8 cellular contexts compared by ENCODE assay signal in the genomic region with DNA sequence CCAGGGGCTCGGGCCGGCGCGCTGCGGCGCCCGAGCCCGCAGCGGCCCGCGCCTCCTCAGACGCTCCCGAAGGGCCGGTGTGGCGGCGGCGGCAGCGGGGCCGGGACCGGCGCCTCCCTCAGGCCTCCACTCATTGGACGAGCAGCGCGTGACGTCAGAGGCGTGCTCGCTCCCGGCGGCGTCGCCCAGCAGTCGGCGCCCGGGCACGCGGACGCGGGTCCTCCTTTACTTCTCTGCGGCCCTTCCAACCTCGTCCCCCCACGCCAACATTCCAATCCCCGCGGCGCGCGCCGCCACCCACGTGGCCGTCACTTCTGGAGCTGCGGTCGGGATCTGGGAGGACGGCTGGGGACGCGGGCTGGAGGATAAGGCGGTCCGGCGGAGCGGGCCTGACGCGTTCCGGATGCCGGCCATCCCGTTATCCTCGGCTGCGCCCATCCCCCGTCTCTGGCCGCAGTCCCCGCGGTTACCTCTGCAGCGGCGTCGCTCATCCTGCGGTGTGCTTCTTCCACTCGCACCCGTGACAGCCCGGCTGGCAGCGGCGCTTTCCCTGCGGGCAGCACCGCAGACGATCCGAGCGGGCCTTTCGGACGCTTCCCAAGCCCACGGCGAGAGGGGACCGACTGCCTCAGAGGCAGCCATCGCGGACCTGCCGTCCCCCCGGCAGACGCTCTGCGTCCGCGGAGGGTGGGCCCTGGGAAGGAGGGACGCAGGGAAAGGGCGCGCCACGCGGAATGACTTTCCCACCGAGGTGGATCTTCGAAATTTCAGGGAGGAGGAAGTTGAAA. TPM values are rescaled to one million over a fixed set of nuclear protein-coding genes. Genes with fewer than 3 reads are reported as not detected.
DNase-seq lines count a peak whose midpoint lies in the region; ATAC-seq and TF ChIP-seq lines count a peak whose summit lies in the region.

A gene with protein sequence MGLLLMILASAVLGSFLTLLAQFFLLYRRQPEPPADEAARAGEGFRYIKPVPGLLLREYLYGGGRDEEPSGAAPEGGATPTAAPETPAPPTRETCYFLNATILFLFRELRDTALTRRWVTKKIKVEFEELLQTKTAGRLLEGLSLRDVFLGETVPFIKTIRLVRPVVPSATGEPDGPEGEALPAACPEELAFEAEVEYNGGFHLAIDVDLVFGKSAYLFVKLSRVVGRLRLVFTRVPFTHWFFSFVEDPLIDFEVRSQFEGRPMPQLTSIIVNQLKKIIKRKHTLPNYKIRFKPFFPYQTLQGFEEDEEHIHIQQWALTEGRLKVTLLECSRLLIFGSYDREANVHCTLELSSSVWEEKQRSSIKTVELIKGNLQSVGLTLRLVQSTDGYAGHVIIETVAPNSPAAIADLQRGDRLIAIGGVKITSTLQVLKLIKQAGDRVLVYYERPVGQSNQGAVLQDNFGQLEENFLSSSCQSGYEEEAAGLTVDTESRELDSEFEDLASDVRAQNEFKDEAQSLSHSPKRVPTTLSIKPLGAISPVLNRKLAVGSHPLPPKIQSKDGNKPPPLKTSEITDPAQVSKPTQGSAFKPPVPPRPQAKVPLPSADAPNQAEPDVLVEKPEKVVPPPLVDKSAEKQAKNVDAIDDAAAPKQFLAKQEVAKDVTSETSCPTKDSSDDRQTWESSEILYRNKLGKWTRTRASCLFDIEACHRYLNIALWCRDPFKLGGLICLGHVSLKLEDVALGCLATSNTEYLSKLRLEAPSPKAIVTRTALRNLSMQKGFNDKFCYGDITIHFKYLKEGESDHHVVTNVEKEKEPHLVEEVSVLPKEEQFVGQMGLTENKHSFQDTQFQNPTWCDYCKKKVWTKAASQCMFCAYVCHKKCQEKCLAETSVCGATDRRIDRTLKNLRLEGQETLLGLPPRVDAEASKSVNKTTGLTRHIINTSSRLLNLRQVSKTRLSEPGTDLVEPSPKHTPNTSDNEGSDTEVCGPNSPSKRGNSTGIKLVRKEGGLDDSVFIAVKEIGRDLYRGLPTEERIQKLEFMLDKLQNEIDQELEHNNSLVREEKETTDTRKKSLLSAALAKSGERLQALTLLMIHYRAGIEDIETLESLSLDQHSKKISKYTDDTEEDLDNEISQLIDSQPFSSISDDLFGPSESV (minus strand): TSS at position 81 of the 788 bp plus-strand sequence. CDS start 213 bp downstream, outside the sequence.

- DNase-seq in DMS153 treated with DMSO at 0.1 percent for 48 hours (lab: John Stamatoyannopoulos, UW; ENCODE audit: unreplicated experiment) = peak; percentile 86
- peak; percentile 61 for DNase-seq in Panc1 (ENCODE audit: low read depth, low spot score)
- peak; percentile 91 for DNase-seq in activated T-cell treated with anti-CD3 and anti-CD28 coated beads, Interleukin-2, amount 50 U/mL, for 4 hours
- DNase-seq in stimulated activated CD8-positive, alpha-beta memory T cell treated with anti-CD3 and anti-CD28 coated beads, Interleukin-7, amount 100 ng/mL, for 1 hour (ENCODE audit: low read depth in 2 of 2) = peak; percentile 85 to 86

- in situ Hi-C loops in Panc1 (cut with HindIII; ENCODE audit: low pct_unique_long_range_greater_than_20kb, low sequenced_read_pairs) = no loop called here

- peaks cover 1% of the 10 kb centered on the region for H3K36me3 Mint-ChIP-seq in activated T-cell treated with anti-CD3 and anti-CD28 coated beads, Interleukin-2, amount 50 U/mL, for 4 hours (ENCODE audit: insufficient read depth)

- TF ChIP-seq RAD21 in Ishikawa (IDR thresholded peaks at IDR 0.05; ENCODE audit: low read depth) = no peak

- H3K27me3 ChIP-seq in Panc1 (ENCODE audit: control insufficient read depth, insufficient read depth, low read length) (peaks cover 20% of the 10 kb centered on the region), esophagus (ENCODE audit: control insufficient read depth in 1 of 2, insufficient read depth in 2 of 2, low read length in 2 of 2) (no peaks in the 10 kb centered on the region), mucosa of stomach (ENCODE audit: control insufficient read depth, insufficient read depth, low read length) (peaks cover 5% of the 10 kb centered on the region)

- peaks cover 27% of the 10 kb centered on the region for H3K4me1 Mint-ChIP-seq in activated T-cell treated with anti-CD3 and anti-CD28 coated beads, Interleukin-2, amount 50 U/mL, for 4 hours (ENCODE audit: low read depth)

- peaks cover 18% of the 10 kb centered on the region for H3K27me3 Mint-ChIP-seq in activated T-cell treated with anti-CD3 and anti-CD28 coated beads, Interleukin-2, amount 50 U/mL, for 4 hours (ENCODE audit: low read depth)

- H3K4me3 ChIP-seq in Panc1 (ENCODE audit: low read depth in 2 of 2, low read length in 2 of 2) (peak within 1 kb of the TSS; percentile 78 to 91), esophagus (ENCODE audit: low read depth in 1 of 2, low read length in 2 of 2) (peak within 1 kb of the TSS; percentile 72 to 98), mucosa of stomach (ENCODE audit: low read length) (peak within 1 kb of the TSS; percentile 85)

- ATAC-seq in GM21576 (IDR thresholded peaks at IDR 0.05; ENCODE audit: unreplicated experiment) = peak; percentile 80
- ATAC-seq in Panc1 = peak; percentile 95
- ATAC-seq in activated T-cell treated with anti-CD3 and anti-CD28 coated beads, Interleukin-2, amount 50 U/mL, for 4 hours = peak; percentile 89 to 90

- intact Hi-C loops in Panc1 (cut with micrococcal nuclease; ENCODE audit: unreplicated experiment) = no loop called here

- H3K9me3 ChIP-seq in Panc1 (ENCODE audit: control insufficient read depth, insufficient read depth, low read depth, low read length) (no peaks in the 10 kb centered on the region), esophagus (ENCODE audit: control insufficient read depth in 2 of 2, insufficient read depth in 1 of 2, low read depth in 1 of 2, low read length in 1 of 2) (peaks cover 0 to 2% of the 10 kb centered on the region in 2 donors), mucosa of stomach (ENCODE audit: control insufficient read depth, low read length) (no peaks in the 10 kb centered on the region)

- 0 out of 2 replicates have a peak, but pooled peaks have one; percentile 12 for TF ChIP-seq EP300 in Ishikawa (IDR thresholded peaks at IDR 0.05; ENCODE audit: borderline replicate concordance)

- POLR2A ChIA-PET in Panc1 (lab: Charles Lee) = interaction anchor here (0.6 kb wide), 1 partner anchor 10 kb away, joined by 5 read pairs; no protein-coding TSS in a partner anchor

- H3K4me1 ChIP-seq in Panc1 (ENCODE audit: control insufficient read depth, insufficient read depth, low read length) = peaks cover 23% of the 10 kb centered on the region
- peaks cover 0 to 3% of the 10 kb centered on the region in 2 donors for H3K4me1 ChIP-seq in esophagus (ENCODE audit: control insufficient read depth in 2 of 2, insufficient read depth in 2 of 2, low read length in 1 of 2)
- H3K4me1 ChIP-seq in mucosa of stomach (ENCODE audit: control insufficient read depth, insufficient read depth, low read length) = no peaks in the 10 kb centered on the region

- H3K27ac ChIP-seq in Panc1 (ENCODE audit: low read length) (peak within 1 kb of the TSS; percentile 85), esophagus (ENCODE audit: low read depth in 2 of 2, low read length in 1 of 2) (peak within 1 kb of the TSS; percentile 91 to 94)

- TF ChIP-seq CTCF in Panc1 (IDR thresholded peaks at IDR 0.05) = no peak

- H3K9ac ChIP-seq in mucosa of stomach (ENCODE audit: low read length) = peak within 1 kb of the TSS; percentile 80

- WGBS in esophagus, 2 donors = 0 to 1% methylated on average over 95 to 103 of the region's 103 CpGs

- H3K9me3 Mint-ChIP-seq in activated T-cell treated with anti-CD3 and anti-CD28 coated beads, Interleukin-2, amount 50 U/mL, for 4 hours = no peaks in the 10 kb centered on the region

- CTCF ChIA-PET in Panc1 (lab: Charles Lee) = no interaction called here

- H3K4me3 Mint-ChIP-seq in activated T-cell treated with anti-CD3 and anti-CD28 coated beads, Interleukin-2, amount 50 U/mL, for 4 hours = peak within 1 kb of the TSS; percentile 94

- no peaks in the 10 kb centered on the region; the same call in 1 of the 2 replicates for H3K36me3 ChIP-seq in Panc1 (ENCODE audit: control insufficient read depth, insufficient read depth, low read length)
- no peaks in the 10 kb centered on the region for H3K36me3 ChIP-seq in esophagus (ENCODE audit: control insufficient read depth in 2 of 2, insufficient read depth in 2 of 2, low read length in 1 of 2)
- H3K36me3 ChIP-seq in mucosa of stomach (ENCODE audit: control insufficient read depth, insufficient read depth, low read length) = no peaks in the 10 kb centered on the region

- BruUV-seq in Panc1 (replicated peaks; lab: Mats Ljungman, UMichigan) = TSS peak; percentile 83

TF ChIP-seq in Ishikawa, 13 proteins besides CTCF, POLR2A, EP300 and RAD21 (continues in another document):
- TF ChIP-seq TEAD4 (IDR thresholded peaks at IDR 0.05) (peak; percentile 53; the same call in 1 of the 2 replicates), ZBTB7A (IDR thresholded peaks at IDR 0.05; ENCODE audit: low read depth) (peak; percentile 89), YY1 (IDR thresholded peaks at IDR 0.05; ENCODE audit: low read depth) (peak; percentile 63), TCF12 (IDR thresholded peaks at IDR 0.05; ENCODE audit: low read depth) (peak; percentile 53; the same call in 1 of the 2 replicates), FOXM1 (IDR thresholded peaks at IDR 0.05; ENCODE audit: borderline replicate concordance, low read depth) (no peak), CREB1 (IDR thresholded peaks at IDR 0.05; ENCODE audit: low read depth) (peak; percentile 32; the same call in 1 of the 2 replicates), CEBPB (IDR thresholded peaks at IDR 0.05) (no peak), TAF1 (IDR thresholded peaks at IDR 0.05; ENCODE audit: low read depth) (no peak; the same call in 1 of the 2 replicates), NFIC (IDR thresholded peaks at IDR 0.05) (no peak; the same call in 1 of the 2 replicates)

RNA-seq across cellular contexts. Expression of the gene that starts here (rescaled TPM):
- total RNA-seq in Panc1 (2021; ENCODE audit: unreplicated experiment) = 44.7 TPM
- 24.8 TPM for polyA plus RNA-seq in Panc1 (2012; ENCODE audit: insufficient read length)
- total RNA-seq in activated T-cell treated with anti-CD3 and anti-CD28 coated beads, Interleukin-2, amount 50 U/mL, for 4 hours = 10 to 100 TPM; 22.7 to 27.5 (median 25.4) TPM
- 1 to 10 TPM; 2.9 to 6.8 TPM for polyA plus RNA-seq in esophagus

Comparison
In these comparisons a context has a peak if more than half of its experiments do, and no peak if none do; other contexts are left out.
1. Peak in every context shown above with its lines: DNase-seq, ATAC-seq, H3K4me3 ChIP-seq and H3K27ac ChIP-seq.